Comparison of ENCODE assay signal across 30 cellular contexts in the genomic region with DNA sequence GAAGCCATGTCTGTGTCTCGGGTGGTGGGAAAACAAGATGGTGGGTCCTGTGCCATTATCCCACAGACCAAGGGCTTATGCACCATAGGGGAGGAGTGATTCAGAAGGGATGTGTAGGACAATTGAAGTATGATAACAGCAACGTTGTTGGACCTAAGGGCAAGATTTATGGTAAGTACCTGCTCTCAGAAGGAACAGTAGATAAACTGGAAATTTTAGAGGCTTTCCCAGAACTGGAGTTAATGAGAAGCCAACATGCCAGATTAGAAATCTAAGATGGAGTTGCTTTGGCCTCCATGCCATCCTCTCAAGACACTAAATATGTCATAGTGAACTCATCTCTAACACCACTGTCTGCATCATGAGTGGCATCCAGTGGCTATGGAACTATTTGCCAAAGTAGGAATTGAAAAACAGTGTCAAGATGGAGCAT.
"Had no signal": no experiment of that assay in that cellular context is flagged by ENCODE, and none has a peak within 500 bp of the region (broad histone marks: within the 10 kb centered on the region; RNA-seq: fewer than 3 reads in every experiment).

No MANE protein-coding gene starts in this region.

- FAIRE-seq: frontal cortex had no signal

- H3K9me3 ChIP-seq: ascending aorta, breast epithelium had no signal

- ATAC-seq: activated CD4-positive, alpha-beta T cell treated with anti-CD3 and anti-CD28 coated beads for 36 hours; activated CD8-positive, alpha-beta memory T cell treated with anti-CD3 and anti-CD28 coated beads, Interleukin-2, amount 10 ng/mL, durations not matched to agents 7 days and 5 days; activated CD8-positive, alpha-beta T cell treated with anti-CD3 and anti-CD28 coated beads, Interleukin-2, amount 10 ng/mL, durations not matched to agents 7 days and 5 days; activated naive CD4-positive, alpha-beta T cell treated with anti-CD3 and anti-CD28 coated beads, Interleukin-2, amount 50 U/mL, for 72 hours; esophagus mucosa; T-helper 17 cell had no signal

- H3K27me3 Mint-ChIP-seq: activated CD4-positive, alpha-beta T cell treated with anti-CD3 and anti-CD28 coated beads for 36 hours; central memory CD8-positive, alpha-beta T cell; dendritic cell treated with granulocyte-macrophage colony-stimulating factor and Interleukin-4, amounts not matched to agents 40 ng/mL and 50 ng/mL, for 4 days; T-helper 17 cell had no signal

- H3K36me3 ChIP-seq: ascending aorta, breast epithelium had no signal

- DNase-seq: activated CD4-positive, alpha-beta memory T cell treated with anti-CD3 and anti-CD28 coated beads for 36 hours; activated CD4-positive, alpha-beta T cell treated with anti-CD3 and anti-CD28 coated beads for 36 hours; activated CD4-positive, alpha-beta T cell treated with anti-CD3 and anti-CD28 coated beads, Interleukin-2, amount 10 ng/mL, durations not matched to agents 24 days and 14 days; activated CD4-positive, CD25-positive, alpha-beta regulatory T cell; activated CD4-positive, CD25-positive, alpha-beta regulatory T cell treated with anti-CD3 and anti-CD28 coated beads, Interleukin-2, amount 50 U/mL, for 72 hours; activated CD8-positive, alpha-beta memory T cell treated with anti-CD3 and anti-CD28 coated beads, Interleukin-2, amount 10 ng/mL, durations not matched to agents 7 days and 5 days; activated CD8-positive, alpha-beta memory T cell treated with anti-CD3 and anti-CD28 coated beads, Interleukin-2, amount 50 U/mL, for 4 hours; activated CD8-positive, alpha-beta T cell treated with anti-CD3 and anti-CD28 coated beads, Interleukin-2, amount 10 ng/mL, durations not matched to agents 7 days and 5 days; activated gamma-delta T cell; activated naive CD4-positive, alpha-beta T cell; activated naive CD4-positive, alpha-beta T cell treated with anti-CD3 and anti-CD28 coated beads, Interleukin-2, amount 10 ng/mL, durations not matched to agents 7 days and 5 days; activated naive CD8-positive, alpha-beta T cell treated with anti-CD3 and anti-CD28 coated beads, Interleukin-2, amount 10 ng/mL, durations not matched to agents 7 days and 5 days; activated T-cell treated with anti-CD3 and anti-CD28 coated beads, Interleukin-2, amount 50 U/mL, for 1 hour; activated T-cell treated with anti-CD3 and anti-CD28 coated beads, Interleukin-2, amount 50 U/mL, for 48 hours; dorsolateral prefrontal cortex; effector memory CD4-positive, alpha-beta T cell; endodermal cell; foreskin fibroblast; T-helper 17 cell had no signal

- H3K36me3 Mint-ChIP-seq: activated CD4-positive, alpha-beta memory T cell treated with anti-CD3 and anti-CD28 coated beads for 36 hours; activated CD8-positive, alpha-beta memory T cell treated with anti-CD3 and anti-CD28 coated beads, Interleukin-2, amount 10 ng/mL, durations not matched to agents 7 days and 5 days; activated naive CD4-positive, alpha-beta T cell treated with anti-CD3 and anti-CD28 coated beads, Interleukin-2, amount 10 ng/mL, durations not matched to agents 7 days and 5 days; activated naive CD8-positive, alpha-beta T cell treated with anti-CD3 and anti-CD28 coated beads, Interleukin-2, amount 10 ng/mL, durations not matched to agents 7 days and 5 days; brain had no signal

- H3K4me3 ChIP-seq: ascending aorta, breast epithelium, coronary artery, dorsolateral prefrontal cortex had no signal

- H3K4me1 ChIP-seq: ascending aorta, breast epithelium had no signal

- H3K4me1 Mint-ChIP-seq: activated CD8-positive, alpha-beta memory T cell treated with anti-CD3 and anti-CD28 coated beads, Interleukin-2, amount 10 ng/mL, durations not matched to agents 7 days and 5 days; activated naive CD4-positive, alpha-beta T cell treated with anti-CD3 and anti-CD28 coated beads, Interleukin-2, amount 10 ng/mL, durations not matched to agents 7 days and 5 days; activated naive CD8-positive, alpha-beta T cell treated with anti-CD3 and anti-CD28 coated beads, Interleukin-2, amount 10 ng/mL, durations not matched to agents 7 days and 5 days; central memory CD8-positive, alpha-beta T cell; endodermal cell had no signal

- H3K27me3 ChIP-seq: ascending aorta, breast epithelium had no signal

- H3K27ac ChIP-seq: ascending aorta, breast epithelium, coronary artery, dorsolateral prefrontal cortex had no signal

- H3K27ac Mint-ChIP-seq: activated CD4-positive, alpha-beta memory T cell treated with anti-CD3 and anti-CD28 coated beads for 36 hours; activated CD4-positive, alpha-beta T cell treated with anti-CD3 and anti-CD28 coated beads for 36 hours; activated CD4-positive, alpha-beta T cell treated with anti-CD3 and anti-CD28 coated beads, Interleukin-2, amount 10 ng/mL, durations not matched to agents 24 days and 14 days; activated CD8-positive, alpha-beta memory T cell treated with anti-CD3 and anti-CD28 coated beads, Interleukin-2, amount 10 ng/mL, durations not matched to agents 7 days and 5 days; activated CD8-positive, alpha-beta T cell treated with anti-CD3 and anti-CD28 coated beads, Interleukin-2, amount 10 ng/mL, durations not matched to agents 7 days and 5 days; activated naive CD4-positive, alpha-beta T cell treated with anti-CD3 and anti-CD28 coated beads, Interleukin-2, amount 10 ng/mL, durations not matched to agents 7 days and 5 days; activated naive CD4-positive, alpha-beta T cell treated with anti-CD3 and anti-CD28 coated beads, Interleukin-2, amount 50 U/mL, for 72 hours; activated naive CD8-positive, alpha-beta T cell treated with anti-CD3 and anti-CD28 coated beads, Interleukin-2, amount 10 ng/mL, durations not matched to agents 7 days and 5 days; activated T-helper 1 cell treated with anti-CD3 and anti-CD28 coated beads, Interleukin-12 subunit alpha, Interleukin-12 subunit beta, Interleukin-2, Interleukin-4 antibody, amounts not matched to agents 30 ng/mL and 10 ng/mL and 1 ng/mL, durations not matched to agents 14 hours and 24 hours and 36 hours; activated T-helper 2 cell treated with anti-CD3 and anti-CD28 coated beads, Interferon-gamma antibody, Interleukin-2, Interleukin-4, amounts not matched to agents 10 μg/mL and 5 μg/mL and 100 μg/mL, durations not matched to agents 14 hours and 24 hours and 36 hours; brain; endodermal cell; T-helper 17 cell had no signal

- H3K9me3 Mint-ChIP-seq: activated CD4-positive, alpha-beta memory T cell treated with anti-CD3 and anti-CD28 coated beads for 36 hours; central memory CD8-positive, alpha-beta T cell had no signal

- H3K4me3 Mint-ChIP-seq: activated CD4-positive, alpha-beta memory T cell treated with anti-CD3 and anti-CD28 coated beads for 36 hours; activated CD4-positive, alpha-beta T cell treated with anti-CD3 and anti-CD28 coated beads for 36 hours; activated CD4-positive, alpha-beta T cell treated with anti-CD3 and anti-CD28 coated beads, Interleukin-2, amount 10 ng/mL, durations not matched to agents 24 days and 14 days; activated CD8-positive, alpha-beta memory T cell treated with anti-CD3 and anti-CD28 coated beads, Interleukin-2, amount 10 ng/mL, durations not matched to agents 7 days and 5 days; activated CD8-positive, alpha-beta T cell treated with anti-CD3 and anti-CD28 coated beads, Interleukin-2, amount 10 ng/mL, durations not matched to agents 7 days and 5 days; activated naive CD4-positive, alpha-beta T cell treated with anti-CD3 and anti-CD28 coated beads, Interleukin-2, amount 10 ng/mL, durations not matched to agents 7 days and 5 days; activated naive CD8-positive, alpha-beta T cell treated with anti-CD3 and anti-CD28 coated beads, Interleukin-2, amount 10 ng/mL, durations not matched to agents 7 days and 5 days; activated T-helper 1 cell treated with anti-CD3 and anti-CD28 coated beads, Interleukin-12 subunit alpha, Interleukin-12 subunit beta, Interleukin-2, Interleukin-4 antibody, amounts not matched to agents 30 ng/mL and 10 ng/mL and 1 ng/mL, durations not matched to agents 14 hours and 24 hours and 36 hours; brain; central memory CD8-positive, alpha-beta T cell; dendritic cell treated with granulocyte-macrophage colony-stimulating factor and Interleukin-4, amounts not matched to agents 40 ng/mL and 50 ng/mL, for 4 days; endodermal cell; T-helper 17 cell had no signal
